In genomic region chr10:131871673-131872005, GRCh38 we compare ENCODE assay signal across 15 cellular contexts. TPM values are rescaled to one million over a fixed set of nuclear protein-coding genes. Genes with fewer than 3 reads are reported as not detected.
DNase-seq lines count a peak whose midpoint lies in the region; TF ChIP-seq lines count a peak whose summit lies in the region.
"Had no signal": no experiment of that assay in that cellular context is flagged by ENCODE, and none has a peak within 500 bp of the region (broad histone marks: within the 10 kb centered on the region; RNA-seq: fewer than 3 reads in every experiment).

No MANE protein-coding gene starts in this region.

- H3K4me3 Mint-ChIP-seq in chondrocyte (ENCODE audit: unreplicated experiment) = no peak overlapping the region
- H3K4me3 Mint-ChIP-seq in osteocyte (ENCODE audit: unreplicated experiment) = no peak overlapping the region
- no peak overlapping the region for H3K4me3 Mint-ChIP-seq in activated naive CD8-positive, alpha-beta T cell treated with anti-CD3 and anti-CD28 coated beads for 36 hours
- H3K4me3 Mint-ChIP-seq: CD8-positive, alpha-beta T cell had no signal

- H3K9me3 ChIP-seq in BLaER1 (no peaks in the 10 kb centered on the region), spleen (no peaks in the 10 kb centered on the region)

- no peaks in the 10 kb centered on the region for H3K27me3 ChIP-seq in BLaER1
- H3K27me3 ChIP-seq in spleen (replicated peaks in 1 of 7) = peaks cover 0 to 46% (median 12%) of the 10 kb centered on the region in 7 donors

- no peaks in the 10 kb centered on the region for H4K20me1 ChIP-seq in BLaER1

- no peak for TF ChIP-seq CTCF in chondrocyte (IDR thresholded peaks at IDR 0.05)
- no peak for TF ChIP-seq CTCF in osteocyte (IDR thresholded peaks at IDR 0.05)
- no peak for TF ChIP-seq CTCF in spleen (IDR thresholded peaks at IDR 0.05 in 8 of 11, conservative IDR thresholded peaks at IDR 0.05 in 3 of 11)

- no peak overlapping the region for H3K4me2 ChIP-seq in BLaER1

- H3K36me3 ChIP-seq in BLaER1 (no peaks in the 10 kb centered on the region), spleen (no peaks in the 10 kb centered on the region)

- H3K27ac ChIP-seq in BLaER1 = no peak overlapping the region
- H3K27ac ChIP-seq in spleen = no peak overlapping the region

- H3K4me3 ChIP-seq in BLaER1 (no peak overlapping the region), spleen (no peak overlapping the region)
- H3K4me3 ChIP-seq: GM12878 had no signal

- H3K27ac Mint-ChIP-seq in chondrocyte (ENCODE audit: unreplicated experiment) (no peak overlapping the region), osteocyte (ENCODE audit: unreplicated experiment) (no peak overlapping the region)
- H3K27ac Mint-ChIP-seq in activated naive CD8-positive, alpha-beta T cell treated with anti-CD3 and anti-CD28 coated beads for 36 hours = no peak overlapping the region
- H3K27ac Mint-ChIP-seq: CD8-positive, alpha-beta T cell had no signal

- intact Hi-C loops in spleen (cut with DNase I; ENCODE audit: low total_unique reads) = loop anchor here (10.0 kb wide), 1 partner anchor 1677 kb away; no protein-coding TSS in a partner anchor

- H3K9ac ChIP-seq in BLaER1 = 0 out of 2 replicates have a peak overlapping the region, but pooled peaks have one; percentile 6

- H3K27me3 Mint-ChIP-seq in chondrocyte (ENCODE audit: low read depth) (peaks cover 18% of the 10 kb centered on the region), osteocyte (ENCODE audit: unreplicated experiment) (peaks cover 8% of the 10 kb centered on the region)
- peaks cover 19% of the 10 kb centered on the region for H3K27me3 Mint-ChIP-seq in activated naive CD8-positive, alpha-beta T cell treated with anti-CD3 and anti-CD28 coated beads for 36 hours

- H3K4me1 Mint-ChIP-seq in chondrocyte (ENCODE audit: low read depth) = peaks cover 4% of the 10 kb centered on the region
- H3K4me1 Mint-ChIP-seq in osteocyte (ENCODE audit: unreplicated experiment) = peaks cover 4% of the 10 kb centered on the region
- no peaks in the 10 kb centered on the region for H3K4me1 Mint-ChIP-seq in activated naive CD8-positive, alpha-beta T cell treated with anti-CD3 and anti-CD28 coated beads for 36 hours

- no peak for TF ChIP-seq POLR2A in spleen (IDR thresholded peaks at IDR 0.05)

- H3K9me3 Mint-ChIP-seq in chondrocyte (ENCODE audit: low read depth) = no peaks in the 10 kb centered on the region
- H3K9me3 Mint-ChIP-seq in osteocyte (ENCODE audit: unreplicated experiment) = no peaks in the 10 kb centered on the region
- no peaks in the 10 kb centered on the region for H3K9me3 Mint-ChIP-seq in activated naive CD8-positive, alpha-beta T cell treated with anti-CD3 and anti-CD28 coated beads for 36 hours
- H3K9me3 Mint-ChIP-seq: CD8-positive, alpha-beta T cell had no signal

- 80 to 93% (median 86%) methylated on average over 6 to 8 of the region's 8 CpGs for WGBS in spleen, 5 donors

- H3K4me1 ChIP-seq in BLaER1 (peaks cover 20% of the 10 kb centered on the region), spleen (peaks cover 0 to 9% (median 6%) of the 10 kb centered on the region in 6 donors)

- no peaks in the 10 kb centered on the region for H3K36me3 Mint-ChIP-seq in chondrocyte (ENCODE audit: low read depth)
- H3K36me3 Mint-ChIP-seq in osteocyte (ENCODE audit: unreplicated experiment) = no peaks in the 10 kb centered on the region
- no peaks in the 10 kb centered on the region for H3K36me3 Mint-ChIP-seq in activated naive CD8-positive, alpha-beta T cell treated with anti-CD3 and anti-CD28 coated beads for 36 hours
- H3K36me3 Mint-ChIP-seq: CD8-positive, alpha-beta T cell had no signal

- DNase-seq in chondrocyte (ENCODE audit: low spot score) (peak; percentile 72), osteocyte (ENCODE audit: extremely low spot score, unreplicated experiment) (peak; percentile 84), spleen (peak; percentile 49), hypothalamus (lab: John Stamatoyannopoulos, UW) (no peak), COR-L47 (lab: John Stamatoyannopoulos, UW) (no peak)
- no peak for DNase-seq in activated naive CD8-positive, alpha-beta T cell treated with anti-CD3 and anti-CD28 coated beads for 36 hours
- DNase-seq: ACHN; AML-193; CD8-positive, alpha-beta T cell; DMS 273 treated with DMSO at 0.1 percent for 48 hours; DND-41; EL; HCEC 1CT had no signal

RNA-seq across cellular contexts. Expression of gene PPP2R2D, which starts 29.2 kb away (rescaled TPM):
- total RNA-seq in chondrocyte (24.3 to 27.5 TPM (median 25.1 TPM) in 3 replicates), osteocyte (28.9 and 29.3 TPM in 2 replicates), spleen (10 to 100 TPM; 28.0 to 41.2 (median 35.3) TPM)
- polyA plus RNA-seq in spleen = 10 to 100 TPM; 15.6 to 21.0 (median 17.3) TPM
- total RNA-seq in activated naive CD8-positive, alpha-beta T cell treated with anti-CD3 and anti-CD28 coated beads for 36 hours = 10 to 100 TPM; 24.4 to 25.7 TPM

Comparison
In these comparisons a context has a peak if more than half of its experiments do, and no peak if none do; other contexts are left out.
1. DNase-seq: peak in chondrocyte (single experiment), osteocyte (single experiment) and spleen (single experiment); none in hypothalamus (0 of 51), activated naive CD8-positive, alpha-beta T cell treated with anti-CD3 and anti-CD28 coated beads for 36 hours (single experiment) and COR-L47 (single experiment).